1 cellular context compared by ENCODE assay signal in genomic region chr22:39364646-39365405, GRCh38.
TF ChIP-seq lines count a peak whose summit lies in the region.

No MANE protein-coding gene starts in this region.

TF ChIP-seq in HepG2, 621 proteins besides CTCF, POLR2A, EP300 and RAD21:
- peak; percentile 39 for TF ChIP-seq STAG1 (CRISPR knock-in tag; IDR thresholded peaks at IDR 0.05)
- no peak for TF ChIP-seq YEATS2 (CRISPR knock-in tag; IDR thresholded peaks at IDR 0.05; ENCODE audit: borderline replicate concordance)
